In the genomic region with DNA sequence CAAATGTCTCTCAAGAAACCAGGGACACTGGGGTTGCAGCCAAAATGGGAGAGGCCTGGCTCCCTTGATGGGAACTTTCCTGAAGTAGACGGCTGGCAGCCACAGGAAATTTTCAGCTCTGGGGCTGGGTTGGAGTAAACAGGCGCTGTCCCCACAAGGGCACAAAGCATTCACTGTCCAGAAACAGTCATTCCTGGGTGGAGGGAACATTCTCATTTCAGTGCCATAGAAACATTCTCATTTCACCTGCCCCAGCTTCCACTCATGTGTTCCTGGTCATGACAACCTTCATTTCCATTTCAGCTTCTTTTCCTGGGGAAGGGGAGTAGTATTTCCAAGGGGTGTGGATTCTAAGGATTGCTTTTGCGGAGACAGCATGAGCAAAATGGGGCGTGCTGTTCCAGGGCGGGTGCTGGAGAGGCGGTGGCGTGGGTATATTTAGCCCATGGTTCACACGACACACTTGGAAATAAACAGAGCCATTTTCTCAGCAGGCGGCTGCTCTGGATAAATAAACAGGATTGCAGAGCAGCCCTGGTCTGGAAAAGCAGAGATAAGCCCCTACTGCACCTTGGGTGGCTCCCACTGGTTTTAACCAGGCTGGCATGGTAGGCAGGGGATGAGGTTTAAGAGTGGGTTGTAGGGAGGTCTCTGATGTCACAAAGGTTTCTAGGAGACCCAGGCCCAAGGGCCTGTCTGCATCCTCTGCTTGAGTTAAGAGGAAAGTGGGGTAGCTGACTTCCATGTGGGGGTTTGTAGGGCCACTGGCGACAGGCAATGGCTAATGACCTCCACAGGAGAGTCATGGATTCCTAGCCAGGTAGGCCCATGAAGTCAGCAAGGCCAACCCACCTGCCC, we compare ENCODE assay signal across 8 cellular contexts. TPM values are rescaled to one million over a fixed set of nuclear protein-coding genes. Genes with fewer than 3 reads are reported as not detected.
DNase-seq lines count a peak whose midpoint lies in the region; ATAC-seq, FAIRE-seq and TF ChIP-seq lines count a peak whose summit lies in the region.

No MANE protein-coding gene starts in this region.

- peaks cover 44 to 91% (median 49%) of the 10 kb centered on the region in 4 donors for H3K4me1 ChIP-seq in transverse colon
- H3K4me1 ChIP-seq in naive thymus-derived CD4-positive, alpha-beta T cell (ENCODE audit: control insufficient read depth in 2 of 2, insufficient read depth in 2 of 2, low read length in 2 of 2) = peaks cover 17 to 46% of the 10 kb centered on the region in 2 donors

- intact Hi-C loops in activated CD4-positive, alpha-beta T cell treated with anti-CD3 and anti-CD28 coated beads for 36 hours (cut with DNase I, micrococcal nuclease) = no loop called here
- intact Hi-C loops in transverse colon (cut with DNase I; ENCODE audit: low total_unique reads) = no loop called here
- intact Hi-C loops in naive thymus-derived CD4-positive, alpha-beta T cell (cut with micrococcal nuclease) = no loop called here

- no peak for ATAC-seq in activated CD4-positive, alpha-beta T cell treated with anti-CD3 and anti-CD28 coated beads for 36 hours
- no peak for ATAC-seq in central memory CD8-positive, alpha-beta T cell (replicated peaks; ENCODE audit: extremely low read depth, poor library complexity, severe bottlenecking)
- ATAC-seq in naive thymus-derived CD4-positive, alpha-beta T cell = no peak

- no peak for DNase-seq in activated CD4-positive, alpha-beta T cell treated with anti-CD3 and anti-CD28 coated beads for 36 hours
- DNase-seq in activated CD4-positive, alpha-beta T cell treated with anti-CD3 and anti-CD28 coated beads, Interleukin-2, amount 50 U/mL, for 4 hours = no peak
- no peak for DNase-seq in central memory CD8-positive, alpha-beta T cell (ENCODE audit: low spot score in 2 of 2)
- DNase-seq in medulla oblongata (ENCODE audit: extremely low spot score) = peak; percentile 95
- peak; percentile 69 for DNase-seq in transverse colon
- DNase-seq in naive thymus-derived CD4-positive, alpha-beta T cell = no peak
- no peak for DNase-seq in RCC 7860 (ENCODE audit: low spot score)
- DNase-seq in DMS114 treated with DMSO at 0.1 percent for 48 hours (lab: John Stamatoyannopoulos, UW; ENCODE audit: unreplicated experiment) = no peak

- POLR2A ChIA-PET in activated CD4-positive, alpha-beta T cell treated with anti-CD3 and anti-CD28 coated beads for 36 hours (lab: Charles Lee) = interaction anchor here (0.6 kb wide), 1 partner anchor 9 kb away, joined by 3 read pairs; no protein-coding TSS in a partner anchor
- POLR2A ChIA-PET in naive thymus-derived CD4-positive, alpha-beta T cell (lab: Charles Lee) = interaction anchor here (0.8 to 1.2 kb wide), 2 partner anchors 8 to 15 kb away, joined by 3 read pairs; no protein-coding TSS in a partner anchor

- no peaks in the 10 kb centered on the region for H3K27me3 Mint-ChIP-seq in activated CD4-positive, alpha-beta T cell treated with anti-CD3 and anti-CD28 coated beads for 36 hours
- no peaks in the 10 kb centered on the region for H3K27me3 Mint-ChIP-seq in central memory CD8-positive, alpha-beta T cell
- no peaks in the 10 kb centered on the region for H3K27me3 Mint-ChIP-seq in naive thymus-derived CD4-positive, alpha-beta T cell

- H3K4me3 Mint-ChIP-seq in activated CD4-positive, alpha-beta T cell treated with anti-CD3 and anti-CD28 coated beads for 36 hours = no peak overlapping the region
- no peak overlapping the region for H3K4me3 Mint-ChIP-seq in central memory CD8-positive, alpha-beta T cell
- H3K4me3 Mint-ChIP-seq in naive thymus-derived CD4-positive, alpha-beta T cell = no peak overlapping the region

- CTCF ChIA-PET in activated CD4-positive, alpha-beta T cell treated with anti-CD3 and anti-CD28 coated beads for 36 hours (lab: Charles Lee) = interaction anchor here (1.3 to 1.7 kb wide), 2 partner anchors 9 to 58 kb away, joined by 3 to 6 read pairs; no protein-coding TSS in a partner anchor
- CTCF ChIA-PET in naive thymus-derived CD4-positive, alpha-beta T cell (lab: Charles Lee) = no interaction called here

- peaks cover 60% of the 10 kb centered on the region for H3K4me1 Mint-ChIP-seq in activated CD4-positive, alpha-beta T cell treated with anti-CD3 and anti-CD28 coated beads for 36 hours
- peaks cover 71% of the 10 kb centered on the region for H3K4me1 Mint-ChIP-seq in central memory CD8-positive, alpha-beta T cell
- H3K4me1 Mint-ChIP-seq in naive thymus-derived CD4-positive, alpha-beta T cell = peaks cover 41 to 80% (median 51%) of the 10 kb centered on the region in 7 donors

- no peak for TF ChIP-seq CTCF in transverse colon (IDR thresholded peaks at IDR 0.05)

- peak; percentile 25 for TF ChIP-seq POLR2A in transverse colon (IDR thresholded peaks at IDR 0.05)

- H3K36me3 ChIP-seq in transverse colon = peaks cover 0 to 2% (median 0%) of the 10 kb centered on the region in 4 donors
- H3K36me3 ChIP-seq in naive thymus-derived CD4-positive, alpha-beta T cell (ENCODE audit: control insufficient read depth in 2 of 3, insufficient read depth in 3 of 3, low read length in 3 of 3) = peaks cover 0 to 11% (median 0%) of the 10 kb centered on the region in 3 experiments

- WGBS in transverse colon (ENCODE audit: low coverage in 1 of 2), 2 donors = 18 to 36% methylated on average over 5 to 10 of the region's 10 CpGs

- peaks cover 69% of the 10 kb centered on the region for H3K36me3 Mint-ChIP-seq in activated CD4-positive, alpha-beta T cell treated with anti-CD3 and anti-CD28 coated beads for 36 hours (ENCODE audit: low read depth)
- peaks cover 14% of the 10 kb centered on the region for H3K36me3 Mint-ChIP-seq in central memory CD8-positive, alpha-beta T cell (ENCODE audit: insufficient read depth)
- H3K36me3 Mint-ChIP-seq in naive thymus-derived CD4-positive, alpha-beta T cell = peaks cover 0 to 32% (median 3%) of the 10 kb centered on the region in 5 donors

- no peak for FAIRE-seq in RCC 7860 (lab: Jason Lieb, UNC)

- no peaks in the 10 kb centered on the region for H3K27me3 ChIP-seq in transverse colon
- no peaks in the 10 kb centered on the region for H3K27me3 ChIP-seq in naive thymus-derived CD4-positive, alpha-beta T cell (ENCODE audit: control insufficient read depth in 2 of 2, insufficient read depth in 2 of 2, low read length in 2 of 2)

- no peak overlapping the region for H3K4me3 ChIP-seq in transverse colon
- no peak overlapping the region for H3K4me3 ChIP-seq in naive thymus-derived CD4-positive, alpha-beta T cell (ENCODE audit: low read length)

- no peaks in the 10 kb centered on the region for H3K9me3 Mint-ChIP-seq in activated CD4-positive, alpha-beta T cell treated with anti-CD3 and anti-CD28 coated beads for 36 hours (ENCODE audit: low read depth)
- H3K9me3 Mint-ChIP-seq in central memory CD8-positive, alpha-beta T cell = no peaks in the 10 kb centered on the region
- no peaks in the 10 kb centered on the region for H3K9me3 Mint-ChIP-seq in naive thymus-derived CD4-positive, alpha-beta T cell

- peak overlapping the region; percentile 53 for H3K27ac Mint-ChIP-seq in activated CD4-positive, alpha-beta T cell treated with anti-CD3 and anti-CD28 coated beads for 36 hours
- peak overlapping the region; percentile 92 for H3K27ac Mint-ChIP-seq in central memory CD8-positive, alpha-beta T cell (ENCODE audit: low read depth)
- peak overlapping the region in 4 of 9 donors; percentile 15 to 48 (median 18) for H3K27ac Mint-ChIP-seq in naive thymus-derived CD4-positive, alpha-beta T cell

- no peak for TF ChIP-seq EP300 in transverse colon (IDR thresholded peaks at IDR 0.05; ENCODE audit: low read depth)

- in situ Hi-C loops in transverse colon (cut with MboI; ENCODE audit: low pct_ligation_motif_present in 1 of 4, low pct_unique_long_range_greater_than_20kb in 1 of 4, low sequenced_read_pairs in 3 of 4) = no loop called here

- no peaks in the 10 kb centered on the region for H3K9me3 ChIP-seq in transverse colon
- H3K9me3 ChIP-seq in naive thymus-derived CD4-positive, alpha-beta T cell (ENCODE audit: control insufficient read depth in 2 of 3, low read length in 3 of 3) = no peaks in the 10 kb centered on the region

- H3K27ac ChIP-seq in transverse colon = peak overlapping the region; percentile 84 to 87 (median 86)
- no peak overlapping the region for H3K27ac ChIP-seq in naive thymus-derived CD4-positive, alpha-beta T cell (ENCODE audit: low read depth, low read length)

RNA-seq across cellular contexts. Expression of gene COX4I2, which starts 32.9 kb away (rescaled TPM):
- not detected for total RNA-seq in activated CD4-positive, alpha-beta T cell treated with anti-CD3 and anti-CD28 coated beads for 36 hours
- not detected for total RNA-seq in transverse colon
- not detected for total RNA-seq in naive thymus-derived CD4-positive, alpha-beta T cell
- polyA plus RNA-seq in naive thymus-derived CD4-positive, alpha-beta T cell = not detected

RNA-seq across cellular contexts. Expression of gene BCL2L1, which starts 52.1 kb away (rescaled TPM):
- total RNA-seq in activated CD4-positive, alpha-beta T cell treated with anti-CD3 and anti-CD28 coated beads for 36 hours = 100 to 1,000 TPM; 107 to 121 TPM
- 100 to 1,000 TPM in 3 of 4 donors, 10 to 100 TPM in 1; 98.6 to 151 (median 107) TPM for total RNA-seq in transverse colon
- total RNA-seq in naive thymus-derived CD4-positive, alpha-beta T cell = 100 to 1,000 TPM in 1 of 5 experiments, 10 to 100 TPM in 4; 15.0 to 111 (median 19.4) TPM
- 10 to 100 TPM; 11.5 to 12.7 TPM for polyA plus RNA-seq in naive thymus-derived CD4-positive, alpha-beta T cell

Comparison
In these comparisons a context has a peak if more than half of its experiments do, and no peak if none do; other contexts are left out.
1. DNase-seq: peak in medulla oblongata (single experiment) and transverse colon (single experiment); none in activated CD4-positive, alpha-beta T cell treated with anti-CD3 and anti-CD28 coated beads for 36 hours (single experiment), activated CD4-positive, alpha-beta T cell treated with anti-CD3 and anti-CD28 coated beads, Interleukin-2, amount 50 U/mL, for 4 hours (0 of 2), central memory CD8-positive, alpha-beta T cell (0 of 2), naive thymus-derived CD4-positive, alpha-beta T cell (0 of 9), RCC 7860 (single experiment) and DMS114 treated with DMSO at 0.1 percent for 48 hours (single experiment).